In genomic region chr2:37969731-37970130, GRCh38 we compare ENCODE assay signal across 8 cellular contexts.
"Had no signal": no experiment of that assay in that cellular context is flagged by ENCODE, and none has a peak within 500 bp of the region (broad histone marks: within the 10 kb centered on the region; RNA-seq: fewer than 3 reads in every experiment).

No MANE protein-coding gene starts in this region.

- DNase-seq: GM23248, GOT3, H7, HCEC 1CT, IMR-90, KG1 had no signal

- H3K27ac ChIP-seq: GM23248 had no signal

- H2AFZ ChIP-seq: GM23248 had no signal

- H3K9ac ChIP-seq: GM23248 had no signal

- H3K4me3 ChIP-seq: GM23248, K562 had no signal

- FAIRE-seq: HTR-8/SVneo, K562 had no signal
